Comparison of ENCODE assay signal across 27 cellular contexts in genomic region chr1:214967865-214968575, GRCh38.
DNase-seq lines count a peak whose midpoint lies in the region; ATAC-seq and TF ChIP-seq lines count a peak whose summit lies in the region.
"Had no signal": no experiment of that assay in that cellular context is flagged by ENCODE, and none has a peak within 500 bp of the region (broad histone marks: within the 10 kb centered on the region; RNA-seq: fewer than 3 reads in every experiment).

No MANE protein-coding gene starts in this region.

- H3K4me3 ChIP-seq in SK-N-SH (ENCODE audit: low read depth in 2 of 2, low read length in 1 of 2) (no peak overlapping the region), fibroblast of mammary gland (ENCODE audit: control insufficient read depth, low read depth, low read length) (no peak overlapping the region)
- H3K4me3 ChIP-seq: BLaER1 treated with 17β-estradiol and CSF1 and Interleukin-3, amounts not matched to agents 10 nM and 100 nM; thyroid gland had no signal

- TF ChIP-seq RAD21 in SK-N-SH (IDR thresholded peaks at IDR 0.05; ENCODE audit: low read length) = no peak

- no peaks in the 10 kb centered on the region for H3K27me3 ChIP-seq in SK-N-SH (ENCODE audit: insufficient read depth)
- H3K27me3 ChIP-seq: BLaER1 treated with 17β-estradiol and CSF1 and Interleukin-3, amounts not matched to agents 10 nM and 100 nM; neutrophil; thyroid gland had no signal

- no peak overlapping the region for H2AFZ ChIP-seq in SK-N-SH (ENCODE audit: low read depth)

- H3K4me1 ChIP-seq in SK-N-SH (ENCODE audit: control insufficient read depth in 1 of 2, insufficient read depth in 2 of 2, low read depth in 1 of 2, low read length in 1 of 2) = peaks cover 0 to 3% of the 10 kb centered on the region in 2 experiments; a peak in 2 of 4 replicates
- H3K4me1 ChIP-seq: BLaER1 treated with 17β-estradiol and CSF1 and Interleukin-3, amounts not matched to agents 10 nM and 100 nM had no signal

- peak in 1 of 2 experiments; percentile 76; a peak in 1 of 4 replicates for TF ChIP-seq EP300 in SK-N-SH (IDR thresholded peaks at IDR 0.05; ENCODE audit: borderline replicate concordance in 1 of 2, low read depth in 1 of 2, low read length in 1 of 2)

- WGBS in SK-N-SH (ENCODE audit: low lambda C conversion rate) = 59% methylated on average over 5 of the region's 5 CpGs

- DNase-seq in DMS 273 (lab: John Stamatoyannopoulos, UW; ENCODE audit: unreplicated experiment) (peak; percentile 6), DMS 273 treated with DMSO at 0.1 percent for 48 hours (lab: John Stamatoyannopoulos, UW) (no peak), SK-N-SH (no peak), fibroblast of mammary gland (ENCODE audit: low read depth) (peak; percentile 59), HPDE6-E6E7 (ENCODE audit: extremely low spot score) (no peak), NCI-H2029 (lab: John Stamatoyannopoulos, UW) (no peak), NCI-H1436 treated with DMSO at 0.1 percent for 48 hours (lab: John Stamatoyannopoulos, UW) (no peak)
- DNase-seq: activated CD8-positive, alpha-beta memory T cell treated with anti-CD3 and anti-CD28 coated beads for 24 hours; activated naive CD4-positive, alpha-beta T cell treated with anti-CD3 and anti-CD28 coated beads, Interleukin-2, amount 10 ng/mL, durations not matched to agents 7 days and 5 days; activated T-cell treated with anti-CD3 and anti-CD28 coated beads, Interleukin-2, amount 50 U/mL, for 4 hours; anterior cingulate cortex; Calu3; cerebellar nuclear complex; H7; kidney glomerular epithelial cell; NCI-H187 treated with DMSO at 0.1 percent for 48 hours; NCI-H2227 treated with DMSO at 0.1 percent for 48 hours; NCI-H82; SHP77; stimulated activated CD4-positive, alpha-beta T cell treated with anti-CD3 and anti-CD28 coated beads, Interleukin-4, amount 100 ng/mL, for 1 hour; stimulated activated naive CD8-positive, alpha-beta T cell treated with anti-CD3 and anti-CD28 coated beads, Interleukin-15, Interleukin-2, amounts not matched to agents 100 U/mL and 50 U/mL, for 24 hours; thyroid gland had no signal

- H3K9ac ChIP-seq in SK-N-SH = no peak overlapping the region
- H3K9ac ChIP-seq: BLaER1 treated with 17β-estradiol and CSF1 and Interleukin-3, amounts not matched to agents 10 nM and 100 nM had no signal

- TF ChIP-seq CTCF in SK-N-SH (IDR thresholded peaks at IDR 0.05) (no peak), fibroblast of mammary gland (conservative IDR thresholded peaks at IDR 0.05; ENCODE audit: control insufficient read depth, insufficient read depth, low read depth, low read length) (no peak)

- CTCF ChIA-PET in SK-N-SH (lab: Yijun Ruan, JAX) = no interaction called here

- no peaks in the 10 kb centered on the region for H3K36me3 ChIP-seq in SK-N-SH (replicated peaks in 1 of 2; ENCODE audit: control insufficient read depth in 1 of 2, insufficient read depth in 2 of 2, low read length in 1 of 2)
- H3K36me3 ChIP-seq: BLaER1 treated with 17β-estradiol and CSF1 and Interleukin-3, amounts not matched to agents 10 nM and 100 nM; neutrophil; thyroid gland had no signal

- no peaks in the 10 kb centered on the region for H3K79me2 ChIP-seq in SK-N-SH (ENCODE audit: insufficient read depth)

- no peaks in the 10 kb centered on the region for H4K20me1 ChIP-seq in SK-N-SH (ENCODE audit: insufficient read depth)
- H4K20me1 ChIP-seq: BLaER1 treated with 17β-estradiol and CSF1 and Interleukin-3, amounts not matched to agents 10 nM and 100 nM had no signal

- H3K9me3 ChIP-seq in SK-N-SH = no peaks in the 10 kb centered on the region
- H3K9me3 ChIP-seq: BLaER1 treated with 17β-estradiol and CSF1 and Interleukin-3, amounts not matched to agents 10 nM and 100 nM; neutrophil; thyroid gland had no signal

- H3K4me2 ChIP-seq in SK-N-SH = no peak overlapping the region
- H3K4me2 ChIP-seq: BLaER1 treated with 17β-estradiol and CSF1 and Interleukin-3, amounts not matched to agents 10 nM and 100 nM had no signal

- POLR2A ChIA-PET in SK-N-SH (lab: Yijun Ruan, JAX) = no interaction called here

- H3F3A ChIP-seq in SK-N-SH (replicated peaks; ENCODE audit: insufficient read depth) = no peaks in the 10 kb centered on the region

- H3K27ac ChIP-seq in SK-N-SH (ENCODE audit: low read depth in 2 of 2, low read length in 1 of 2) = peak overlapping the region in 1 of 2 experiments; percentile 76; a peak in 1 of 4 replicates
- H3K27ac ChIP-seq: 22Rv1; BLaER1 treated with 17β-estradiol and CSF1 and Interleukin-3, amounts not matched to agents 10 nM and 100 nM; epithelial cell of prostate; neutrophil had no signal

- H3K9me2 ChIP-seq in SK-N-SH = no peaks in the 10 kb centered on the region

- no peak for ATAC-seq in HG03159 (IDR thresholded peaks at IDR 0.05; ENCODE audit: unreplicated experiment)
- ATAC-seq: activated T-cell treated with anti-CD3 and anti-CD28 coated beads, Interleukin-2, amount 50 U/mL, for 4 hours; stimulated activated naive CD8-positive, alpha-beta T cell treated with anti-CD3 and anti-CD28 coated beads, Interleukin-15, Interleukin-2, amounts not matched to agents 100 U/mL and 50 U/mL, for 24 hours had no signal

TF ChIP-seq in SK-N-SH, 30 proteins besides CTCF, POLR2A, EP300 and RAD21 (continues in another document):
- TF ChIP-seq FOXJ3 (CRISPR knock-in tag; IDR thresholded peaks at IDR 0.05) (no peak), JUND (IDR thresholded peaks at IDR 0.05) (peak; percentile 61), TCF12 (IDR thresholded peaks at IDR 0.05) (peak; percentile 89), REST (IDR thresholded peaks at IDR 0.05; ENCODE audit: low read depth, low read length) (no peak), RCOR1 (IDR thresholded peaks at IDR 0.05; ENCODE audit: low read length) (no peak), TEAD4 (IDR thresholded peaks at IDR 0.05; ENCODE audit: borderline replicate concordance, insufficient read depth) (peak; percentile 65; the same call in 1 of the 2 replicates), MEF2A (IDR thresholded peaks at IDR 0.05; ENCODE audit: borderline replicate concordance, low read depth) (no peak), SIN3A (IDR thresholded peaks at IDR 0.05; ENCODE audit: borderline replicate concordance, low read depth, low read length) (no peak), POLR2AphosphoS5 (IDR thresholded peaks at IDR 0.05; ENCODE audit: low read depth, low read length) (no peak), RXRA (IDR thresholded peaks at IDR 0.05; ENCODE audit: borderline replicate concordance, low read depth) (0 out of 2 replicates have a peak, but pooled peaks have one; percentile 14), MAX (IDR thresholded peaks at IDR 0.05; ENCODE audit: low read depth) (no peak), NRF1 (IDR thresholded peaks at IDR 0.05; ENCODE audit: low read depth, low read length) (no peak)
- TF ChIP-seq, protein P1, sequence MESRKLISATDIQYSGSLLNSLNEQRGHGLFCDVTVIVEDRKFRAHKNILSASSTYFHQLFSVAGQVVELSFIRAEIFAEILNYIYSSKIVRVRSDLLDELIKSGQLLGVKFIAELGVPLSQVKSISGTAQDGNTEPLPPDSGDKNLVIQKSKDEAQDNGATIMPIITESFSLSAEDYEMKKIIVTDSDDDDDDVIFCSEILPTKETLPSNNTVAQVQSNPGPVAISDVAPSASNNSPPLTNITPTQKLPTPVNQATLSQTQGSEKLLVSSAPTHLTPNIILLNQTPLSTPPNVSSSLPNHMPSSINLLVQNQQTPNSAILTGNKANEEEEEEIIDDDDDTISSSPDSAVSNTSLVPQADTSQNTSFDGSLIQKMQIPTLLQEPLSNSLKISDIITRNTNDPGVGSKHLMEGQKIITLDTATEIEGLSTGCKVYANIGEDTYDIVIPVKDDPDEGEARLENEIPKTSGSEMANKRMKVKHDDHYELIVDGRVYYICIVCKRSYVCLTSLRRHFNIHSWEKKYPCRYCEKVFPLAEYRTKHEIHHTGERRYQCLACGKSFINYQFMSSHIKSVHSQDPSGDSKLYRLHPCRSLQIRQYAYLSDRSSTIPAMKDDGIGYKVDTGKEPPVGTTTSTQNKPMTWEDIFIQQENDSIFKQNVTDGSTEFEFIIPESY (IDR thresholded peaks at IDR 0.05; ENCODE audit: borderline replicate concordance, low read depth) = 0 out of 2 replicates have a peak, but pooled peaks have one; percentile 26
- TF ChIP-seq, protein P2, sequence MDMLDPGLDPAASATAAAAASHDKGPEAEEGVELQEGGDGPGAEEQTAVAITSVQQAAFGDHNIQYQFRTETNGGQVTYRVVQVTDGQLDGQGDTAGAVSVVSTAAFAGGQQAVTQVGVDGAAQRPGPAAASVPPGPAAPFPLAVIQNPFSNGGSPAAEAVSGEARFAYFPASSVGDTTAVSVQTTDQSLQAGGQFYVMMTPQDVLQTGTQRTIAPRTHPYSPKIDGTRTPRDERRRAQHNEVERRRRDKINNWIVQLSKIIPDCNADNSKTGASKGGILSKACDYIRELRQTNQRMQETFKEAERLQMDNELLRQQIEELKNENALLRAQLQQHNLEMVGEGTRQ (IDR thresholded peaks at IDR 0.05; ENCODE audit: borderline replicate concordance, low read depth, low read length) = no peak

Comparison
In these comparisons a context has a peak if more than half of its experiments do, and no peak if none do; other contexts are left out.
1. DNase-seq: peak in DMS 273 (single experiment) and fibroblast of mammary gland (single experiment); none in DMS 273 treated with DMSO at 0.1 percent for 48 hours (single experiment), SK-N-SH (single experiment), HPDE6-E6E7 (single experiment), NCI-H2029 (single experiment) and NCI-H1436 treated with DMSO at 0.1 percent for 48 hours (single experiment).